In the genomic region with DNA sequence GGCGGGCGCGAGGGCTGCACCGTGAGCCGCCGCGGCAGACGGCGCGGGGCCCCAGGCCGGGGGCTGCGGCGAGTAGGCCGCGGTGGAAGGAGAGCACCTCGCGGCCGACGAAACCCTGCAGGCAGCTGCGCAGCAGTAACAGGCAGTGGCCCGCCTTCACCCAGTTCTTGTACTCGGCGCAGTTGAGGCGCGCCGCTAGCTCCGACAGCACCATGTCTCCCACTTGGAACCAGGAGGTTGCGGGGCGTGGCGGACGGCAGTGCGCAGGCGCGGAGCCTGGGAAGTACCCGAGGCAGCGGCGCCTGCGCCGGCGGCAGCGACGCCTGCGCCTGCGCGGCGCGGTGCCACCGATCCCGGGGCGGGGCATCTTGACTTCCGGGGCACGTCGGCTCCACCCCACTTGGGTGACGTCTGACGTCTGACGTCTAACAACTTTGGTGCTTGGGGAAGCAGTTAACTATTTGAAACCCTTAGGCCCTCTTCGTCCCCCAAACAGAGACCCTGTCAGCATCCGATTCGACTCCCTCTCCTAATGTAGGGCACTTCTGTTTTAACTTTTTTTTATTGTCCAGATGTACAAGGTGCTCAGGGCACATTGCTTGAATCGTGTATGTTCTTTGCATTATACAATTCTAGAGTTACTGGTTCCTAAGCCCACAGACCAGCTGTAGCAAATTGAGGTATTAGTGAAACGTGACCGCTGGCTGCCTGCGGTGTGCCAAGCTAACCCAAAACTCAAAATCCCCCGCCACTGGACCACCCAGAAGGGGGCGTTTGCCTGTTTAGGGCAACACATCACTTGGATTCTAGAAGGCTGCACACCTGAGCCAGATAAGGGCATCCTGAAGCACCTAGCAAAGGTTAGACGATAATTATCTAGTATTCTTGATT, we compare ENCODE assay signal across 8 cellular contexts. TPM values are rescaled to one million over a fixed set of nuclear protein-coding genes. Genes with fewer than 3 reads are reported as not detected.
A peak's percentile ranks its signal among the peaks of the same experiment; 100 is the strongest.
DNase-seq lines count a peak whose midpoint lies in the region; ATAC-seq, FAIRE-seq and TF ChIP-seq lines count a peak whose summit lies in the region.

A gene with protein sequence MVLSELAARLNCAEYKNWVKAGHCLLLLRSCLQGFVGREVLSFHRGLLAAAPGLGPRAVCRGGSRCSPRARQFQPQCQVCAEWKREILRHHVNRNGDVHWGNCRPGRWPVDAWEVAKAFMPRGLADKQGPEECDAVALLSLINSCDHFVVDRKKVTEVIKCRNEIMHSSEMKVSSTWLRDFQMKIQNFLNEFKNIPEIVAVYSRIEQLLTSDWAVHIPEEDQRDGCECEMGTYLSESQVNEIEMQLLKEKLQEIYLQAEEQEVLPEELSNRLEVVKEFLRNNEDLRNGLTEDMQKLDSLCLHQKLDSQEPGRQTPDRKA (minus strand): TSS at position 255 of the 891 bp plus-strand sequence. CDS start 41 bp downstream, at position 214.

- H3K79me2 ChIP-seq in OCI-LY3 (ENCODE audit: low read length) = peaks cover 46% of the 10 kb centered on the region
- H3K79me2 ChIP-seq in endothelial cell of umbilical vein (ENCODE audit: control insufficient read depth, insufficient read depth, low read length) = peaks cover 36% of the 10 kb centered on the region

- H3K4me3 ChIP-seq in OCI-LY3 (ENCODE audit: low read length) (peak within 1 kb of the TSS; percentile 99), endothelial cell of umbilical vein (replicated peaks in 1 of 3; ENCODE audit: insufficient read depth in 1 of 3, low read depth in 1 of 3, low read length in 3 of 3) (peak within 1 kb of the TSS; percentile 78 to 82 (median 81)), mononuclear cell (ENCODE audit: low read length) (peak within 1 kb of the TSS; percentile 80)

- FAIRE-seq in endothelial cell of umbilical vein (lab: Jason Lieb, UNC) = peak; percentile 81

- H3K36me3 ChIP-seq in OCI-LY3 (replicated peaks; ENCODE audit: low read depth, low read length) (peaks cover 10% of the 10 kb centered on the region), endothelial cell of umbilical vein (ENCODE audit: control insufficient read depth in 2 of 2, extremely low read depth in 1 of 2, insufficient read depth in 2 of 2, low read length in 2 of 2) (no peaks in the 10 kb centered on the region)

- H3K9me3 ChIP-seq in OCI-LY3 (ENCODE audit: insufficient read depth, low read length) (no peaks in the 10 kb centered on the region), endothelial cell of umbilical vein (replicated peaks; ENCODE audit: control insufficient read depth, insufficient read depth, low read length) (no peaks in the 10 kb centered on the region), mononuclear cell (ENCODE audit: low read depth, low read length) (no peaks in the 10 kb centered on the region)

- POLR2A ChIA-PET in endothelial cell of umbilical vein (lab: Charles Lee) = no interaction called here

- H3K27me3 ChIP-seq in OCI-LY3 (ENCODE audit: low read depth, low read length) = no peaks in the 10 kb centered on the region
- no peaks in the 10 kb centered on the region for H3K27me3 ChIP-seq in endothelial cell of umbilical vein (ENCODE audit: control insufficient read depth in 2 of 2, insufficient read depth in 2 of 2, low read length in 2 of 2)
- no peaks in the 10 kb centered on the region for H3K27me3 ChIP-seq in mononuclear cell (ENCODE audit: insufficient read depth, low read length)

- H3K4me1 ChIP-seq in OCI-LY3 (ENCODE audit: low read length) (peaks cover 38% of the 10 kb centered on the region), endothelial cell of umbilical vein (ENCODE audit: control insufficient read depth, extremely low read depth, insufficient read depth, low read length) (peaks cover 21% of the 10 kb centered on the region), mononuclear cell (ENCODE audit: insufficient read depth, low read length) (peaks cover 24% of the 10 kb centered on the region)

- H3K27ac ChIP-seq in OCI-LY3 (ENCODE audit: low read length) (peak within 1 kb of the TSS; percentile 80), endothelial cell of umbilical vein (ENCODE audit: insufficient read depth, low read depth, low read length) (peak within 1 kb of the TSS; percentile 64)

- H3K9ac ChIP-seq in OCI-LY3 (ENCODE audit: low read length) (peak within 1 kb of the TSS; percentile 89), endothelial cell of umbilical vein (replicated peaks; ENCODE audit: extremely low read depth, insufficient read depth, low read length) (peak within 1 kb of the TSS; percentile 78)

- H3K4me2 ChIP-seq in OCI-LY3 (ENCODE audit: low read length) (peak within 1 kb of the TSS; percentile 96), endothelial cell of umbilical vein (ENCODE audit: insufficient read depth, low read length) (peak within 1 kb of the TSS; percentile 91)

- TF ChIP-seq POLR2A in endothelial cell of umbilical vein (IDR thresholded peaks at IDR 0.05; ENCODE audit: low read depth, low read length) = peak; percentile 83

- peak; percentile 75 for ATAC-seq in GM21526 (IDR thresholded peaks at IDR 0.05; ENCODE audit: low FRiP score, unreplicated experiment)

- TF ChIP-seq CTCF in OCI-LY3 (IDR thresholded peaks at IDR 0.05; ENCODE audit: low read depth, low read length) = peak; percentile 18; the same call in 1 of the 2 replicates
- TF ChIP-seq CTCF in endothelial cell of umbilical vein (IDR thresholded peaks at IDR 0.05; ENCODE audit: extremely low read depth in 1 of 2, insufficient read depth in 1 of 2, low read depth in 1 of 2, low read length in 2 of 2) = no peak

- dilution Hi-C loops in endothelial cell of umbilical vein (cut with MboI; ENCODE audit: extremely low pct_ligation_motif_present, low sequenced_read_pairs) = no loop called here

- CTCF ChIA-PET in endothelial cell of umbilical vein (lab: Charles Lee) = interaction anchor here (1.0 to 2.5 kb wide), 2 partner anchors 104 to 468 kb away, joined by 3 to 17 read pairs; no protein-coding TSS in a partner anchor

- peak; percentile 66 for DNase-seq in DMS 273 treated with DMSO at 0.1 percent for 48 hours (lab: John Stamatoyannopoulos, UW)
- DNase-seq in HuH-7.5 (ENCODE audit: low spot score) = peak; percentile 63
- peak; percentile 92 for DNase-seq in activated CD8-positive, alpha-beta memory T cell treated with anti-CD3 and anti-CD28 coated beads, Interleukin-2, amount 50 U/mL, for 48 hours
- peak; percentile 90 for DNase-seq in endothelial cell of umbilical vein (ENCODE audit: low read depth, low spot score)
- DNase-seq in stimulated activated CD8-positive, alpha-beta memory T cell treated with anti-CD3 and anti-CD28 coated beads, Interleukin-4, amount 100 ng/mL, for 1 hour (ENCODE audit: low read depth in 2 of 2, low spot score in 1 of 2) = peak; percentile 84 to 92

- no TSS peak for BruUV-seq in endothelial cell of umbilical vein (replicated peaks; lab: Mats Ljungman, UMichigan)

- H3K9me1 ChIP-seq in endothelial cell of umbilical vein (replicated peaks; ENCODE audit: control insufficient read depth, extremely low read depth, insufficient read depth, low read length) = no peaks in the 10 kb centered on the region

- no peak within 1 kb of the TSS for H2AFZ ChIP-seq in OCI-LY3 (ENCODE audit: low read depth, low read length)
- H2AFZ ChIP-seq in endothelial cell of umbilical vein (ENCODE audit: low read depth, low read length) = peak within 1 kb of the TSS; percentile 15

- intact Hi-C loops in endothelial cell of umbilical vein (cut with micrococcal nuclease) = loop anchor here (2.0 kb wide), 1 partner anchor 103 kb away; no protein-coding TSS in a partner anchor

- peaks cover 15% of the 10 kb centered on the region for H4K20me1 ChIP-seq in OCI-LY3 (ENCODE audit: insufficient read depth, low read length)
- no peaks in the 10 kb centered on the region for H4K20me1 ChIP-seq in endothelial cell of umbilical vein (replicated peaks; ENCODE audit: control insufficient read depth, extremely low read depth, insufficient read depth, low read length)

TF ChIP-seq in endothelial cell of umbilical vein, 7 proteins besides CTCF, POLR2A, EP300 and RAD21:
- TF ChIP-seq JUN (IDR thresholded peaks at IDR 0.05; ENCODE audit: borderline replicate concordance, insufficient read depth, insufficient read length, low read depth) (no peak), EZH2 (IDR thresholded peaks at IDR 0.05; ENCODE audit: borderline replicate concordance, low read depth, low read length, severe bottlenecking) (no peak), FOS (IDR thresholded peaks at IDR 0.05; ENCODE audit: borderline replicate concordance, insufficient read depth, low read length) (no peak), POLR2AphosphoS5 (IDR thresholded peaks at IDR 0.05; ENCODE audit: insufficient read depth, low read depth, low read length) (peak; percentile 87), GATA2 (IDR thresholded peaks at IDR 0.05; ENCODE audit: insufficient read depth, insufficient read length, low read depth, low read length) (no peak), MYC (IDR thresholded peaks at IDR 0.05; ENCODE audit: low read depth, low read length) (no peak)
- TF ChIP-seq, protein P1, sequence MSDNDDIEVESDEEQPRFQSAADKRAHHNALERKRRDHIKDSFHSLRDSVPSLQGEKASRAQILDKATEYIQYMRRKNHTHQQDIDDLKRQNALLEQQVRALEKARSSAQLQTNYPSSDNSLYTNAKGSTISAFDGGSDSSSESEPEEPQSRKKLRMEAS (IDR thresholded peaks at IDR 0.05; ENCODE audit: insufficient read depth, insufficient read length) = no peak

RNA-seq across cellular contexts. Expression of the gene that starts here (rescaled TPM):
- 12.1 and 12.4 TPM in 2 replicates for total RNA-seq in endothelial cell of umbilical vein
- polyA plus RNA-seq in endothelial cell of umbilical vein = 5.2 and 5.9 TPM in 2 replicates
- 6.4 and 6.6 TPM in 2 replicates for polyA plus RNA-seq in endothelial cell of umbilical vein (2011; cell fraction: cytosol; rRNA removed)
- 8.4 and 10.6 TPM in 2 replicates for polyA plus RNA-seq in endothelial cell of umbilical vein (2011; cell fraction: nucleus; rRNA removed)
- 10.6 and 11.9 TPM in 2 replicates for polyA plus RNA-seq in endothelial cell of umbilical vein (2012)
- polyA minus RNA-seq in endothelial cell of umbilical vein = 5.6 and 7.1 TPM in 2 replicates
- 6.1 TPM for polyA minus RNA-seq in endothelial cell of umbilical vein (2011; cell fraction: cytosol; rRNA and poly(A)+ RNA removed)
- polyA minus RNA-seq in endothelial cell of umbilical vein (2011; cell fraction: nucleus; rRNA and poly(A)+ RNA removed) = 4.5 and 6.4 TPM in 2 replicates
- 29.8 TPM for total RNA-seq in mononuclear cell

Comparison
In these comparisons a context has a peak if more than half of its experiments do, and no peak if none do; other contexts are left out.
1. Peak in every context shown above with its lines: DNase-seq, ATAC-seq, H3K4me3 ChIP-seq and H3K27ac ChIP-seq.